21 cellular contexts compared by ENCODE assay signal in genomic region chr19:22530042-22530441, GRCh38.
"Had no signal": no experiment of that assay in that cellular context is flagged by ENCODE, and none has a peak within 500 bp of the region (broad histone marks: within the 10 kb centered on the region; RNA-seq: fewer than 3 reads in every experiment).

No MANE protein-coding gene starts in this region.

- H3K4me2 ChIP-seq: PC-9, SK-N-SH had no signal

- ATAC-seq: T-cell had no signal

- H3K36me3 ChIP-seq: MG63, Peyer's patch had no signal

- H3K4me1 ChIP-seq: Peyer's patch had no signal

- H3K9ac ChIP-seq: SK-N-SH had no signal

- H2AFZ ChIP-seq: PC-9 had no signal

- H3K27ac ChIP-seq: PC-9, Peyer's patch had no signal

- H3K4me3 ChIP-seq: MG63, PC-9, Peyer's patch had no signal

- H3K27me3 ChIP-seq: MG63, Peyer's patch had no signal

- H3K9me3 ChIP-seq: MG63 had no signal

- DNase-seq: KBM-7; MG63; NCI-H1048; NCI-H1105; NCI-H1417; NCI-H1436 treated with DMSO at 0.1 percent for 48 hours; NCI-H1694; NCI-H187 treated with DMSO at 0.1 percent for 48 hours; NCI-H2029 treated with DMSO at 0.1 percent for 48 hours; NCI-H2227 treated with DMSO at 0.1 percent for 48 hours; NCI-H524; NCI-H526 treated with DMSO at 0.1 percent for 48 hours; NCI-H748 treated with DMSO at 0.1 percent for 48 hours; NK-92 treated with Interleukin-12 subunit alpha and Interleukin-12 subunit beta, amount 100 ng/mL, for 24 hours; OCI-M1; PC-9; Peyer's patch; SHP77; SK-N-SH; SW 1271; T-cell had no signal
